ENCODE assay signal across 1 cellular context in the genomic region with DNA sequence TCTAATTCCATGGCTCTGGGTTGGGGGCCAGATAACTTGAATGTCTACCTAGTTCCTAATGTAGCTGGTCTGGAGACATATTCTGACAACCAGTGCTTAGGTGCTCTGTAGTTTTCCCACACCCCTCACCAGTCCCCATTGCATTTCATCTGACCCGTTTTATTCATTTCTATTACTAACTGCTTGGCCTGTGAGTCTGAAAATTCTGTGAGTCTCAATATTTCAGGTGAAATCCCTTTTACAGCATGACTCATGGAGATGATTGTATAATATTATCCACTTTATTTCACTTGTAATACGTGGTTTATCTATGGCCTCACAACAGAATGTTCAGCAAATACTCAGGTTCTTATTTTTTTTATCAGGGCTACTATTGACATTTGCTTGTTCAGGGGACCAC.
TF ChIP-seq lines count a peak whose summit lies in the region.

No MANE protein-coding gene starts in this region.

TF ChIP-seq in SK-N-SH, 30 proteins besides CTCF, POLR2A, EP300 and RAD21 (continued from another document):
- TF ChIP-seq, protein P1, sequence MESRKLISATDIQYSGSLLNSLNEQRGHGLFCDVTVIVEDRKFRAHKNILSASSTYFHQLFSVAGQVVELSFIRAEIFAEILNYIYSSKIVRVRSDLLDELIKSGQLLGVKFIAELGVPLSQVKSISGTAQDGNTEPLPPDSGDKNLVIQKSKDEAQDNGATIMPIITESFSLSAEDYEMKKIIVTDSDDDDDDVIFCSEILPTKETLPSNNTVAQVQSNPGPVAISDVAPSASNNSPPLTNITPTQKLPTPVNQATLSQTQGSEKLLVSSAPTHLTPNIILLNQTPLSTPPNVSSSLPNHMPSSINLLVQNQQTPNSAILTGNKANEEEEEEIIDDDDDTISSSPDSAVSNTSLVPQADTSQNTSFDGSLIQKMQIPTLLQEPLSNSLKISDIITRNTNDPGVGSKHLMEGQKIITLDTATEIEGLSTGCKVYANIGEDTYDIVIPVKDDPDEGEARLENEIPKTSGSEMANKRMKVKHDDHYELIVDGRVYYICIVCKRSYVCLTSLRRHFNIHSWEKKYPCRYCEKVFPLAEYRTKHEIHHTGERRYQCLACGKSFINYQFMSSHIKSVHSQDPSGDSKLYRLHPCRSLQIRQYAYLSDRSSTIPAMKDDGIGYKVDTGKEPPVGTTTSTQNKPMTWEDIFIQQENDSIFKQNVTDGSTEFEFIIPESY (IDR thresholded peaks at IDR 0.05; ENCODE audit: borderline replicate concordance, low read depth) = no peak
- TF ChIP-seq EZH2phosphoT487 (IDR thresholded peaks at IDR 0.05; ENCODE audit: borderline replicate concordance, low read depth) = no peak
- TF ChIP-seq, protein P2, sequence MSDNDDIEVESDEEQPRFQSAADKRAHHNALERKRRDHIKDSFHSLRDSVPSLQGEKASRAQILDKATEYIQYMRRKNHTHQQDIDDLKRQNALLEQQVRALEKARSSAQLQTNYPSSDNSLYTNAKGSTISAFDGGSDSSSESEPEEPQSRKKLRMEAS (IDR thresholded peaks at IDR 0.05; ENCODE audit: low read depth) = no peak
- TF ChIP-seq, protein P3, sequence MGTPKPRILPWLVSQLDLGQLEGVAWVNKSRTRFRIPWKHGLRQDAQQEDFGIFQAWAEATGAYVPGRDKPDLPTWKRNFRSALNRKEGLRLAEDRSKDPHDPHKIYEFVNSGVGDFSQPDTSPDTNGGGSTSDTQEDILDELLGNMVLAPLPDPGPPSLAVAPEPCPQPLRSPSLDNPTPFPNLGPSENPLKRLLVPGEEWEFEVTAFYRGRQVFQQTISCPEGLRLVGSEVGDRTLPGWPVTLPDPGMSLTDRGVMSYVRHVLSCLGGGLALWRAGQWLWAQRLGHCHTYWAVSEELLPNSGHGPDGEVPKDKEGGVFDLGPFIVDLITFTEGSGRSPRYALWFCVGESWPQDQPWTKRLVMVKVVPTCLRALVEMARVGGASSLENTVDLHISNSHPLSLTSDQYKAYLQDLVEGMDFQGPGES (IDR thresholded peaks at IDR 0.05; ENCODE audit: low read depth, low read length) = no peak
- TF ChIP-seq FOSL2 (IDR thresholded peaks at IDR 0.05; ENCODE audit: borderline replicate concordance, low read depth) = peak; percentile 38; the same call in 1 of the 2 replicates
- no peak for TF ChIP-seq POLR2AphosphoS5 (IDR thresholded peaks at IDR 0.05; ENCODE audit: low read depth, low read length)
